16 cellular contexts compared by ENCODE assay signal in genomic region chr12:88448337-88448944, GRCh38.
DNase-seq lines count a peak whose midpoint lies in the region; ATAC-seq, FAIRE-seq and TF ChIP-seq lines count a peak whose summit lies in the region.
"Had no signal": no experiment of that assay in that cellular context is flagged by ENCODE, and none has a peak within 500 bp of the region (broad histone marks: within the 10 kb centered on the region; RNA-seq: fewer than 3 reads in every experiment).

No MANE protein-coding gene starts in this region.

- FAIRE-seq in H1 (lab: Jason Lieb, UNC): no peak
- FAIRE-seq: kidney had no signal

- POLR2A ChIA-PET in H1 (lab: Charles Lee; ENCODE audit: partially characterized antibody): interaction anchor here (1.5 kb wide), 1 partner anchor 8 kb away, joined by 3 read pairs; no protein-coding TSS in a partner anchor
- POLR2A ChIA-PET in PC-3 (lab: Charles Lee; ENCODE audit: unreplicated experiment): no interaction called here

- TF ChIP-seq CTCF in H1 (IDR thresholded peaks at IDR 0.05; ENCODE audit: control extremely low read depth in 1 of 3, insufficient read depth in 1 of 3, low read depth in 1 of 3, low read length in 3 of 3): no peak
- TF ChIP-seq CTCF in PC-3 (conservative IDR thresholded peaks at IDR 0.05; ENCODE audit: low read depth, low read length): no peak

- DNase-seq in COLO668 (lab: John Stamatoyannopoulos, UW; ENCODE audit: unreplicated experiment): peak; percentile 57
- DNase-seq in NCI-H1417 treated with DMSO at 0.1 percent for 48 hours (lab: John Stamatoyannopoulos, UW): peak; percentile 85
- peak; percentile 81 for DNase-seq in NCI-H2196 treated with DMSO at 0.1 percent for 48 hours (lab: John Stamatoyannopoulos, UW; ENCODE audit: unreplicated experiment)
- no peak for DNase-seq in H1 (ENCODE audit: low read depth in 1 of 2, low spot score in 2 of 2)
- no peak for DNase-seq in PC-3
- DNase-seq in effector memory CD4-positive, alpha-beta T cell: no peak
- DNase-seq in KG1 (lab: John Stamatoyannopoulos, UW): no peak
- DNase-seq: 8988T; C1 segment of cervical spinal cord; kidney; MV-4-11; Right ventricle myocardium superior; stimulated activated CD4-positive, alpha-beta T cell treated with anti-CD3 and anti-CD28 coated beads, Interleukin-4, amount 100 ng/mL, for 4 hours; T-helper 17 cell; tibial artery had no signal

- H3K14ac ChIP-seq in H1 (ENCODE audit: insufficient read length): no peak overlapping the region

- no peak for ATAC-seq in HG03097 (IDR thresholded peaks at IDR 0.05; ENCODE audit: low FRiP score, unreplicated experiment)
- no peak for ATAC-seq in PC-3
- ATAC-seq: T-helper 17 cell had no signal

- no peak overlapping the region for H2AK5ac ChIP-seq in H1 (ENCODE audit: low read depth, low read length)

- H3K9ac ChIP-seq in H1 (replicated peaks in 1 of 4; ENCODE audit: extremely low read depth in 1 of 4, low read depth in 3 of 4, low read length in 3 of 4) (no peak overlapping the region), PC-3 (ENCODE audit: low read length) (no peak overlapping the region)

- no peak overlapping the region for H2BK20ac ChIP-seq in H1 (ENCODE audit: low read length)

- H3K56ac ChIP-seq in H1 (replicated peaks; ENCODE audit: insufficient read length, low read depth, low read length): no peak overlapping the region

- H4K20me1 ChIP-seq in H1 (replicated peaks in 1 of 2; ENCODE audit: control insufficient read depth in 1 of 2, insufficient read depth in 2 of 2, low read length in 2 of 2) (no peaks in the 10 kb centered on the region), PC-3 (ENCODE audit: low read length) (no peaks in the 10 kb centered on the region)

- H4K5ac ChIP-seq in H1 (ENCODE audit: insufficient read length, low read depth, low read length): no peak overlapping the region

- H3K4me2 ChIP-seq in H1 (ENCODE audit: insufficient read depth in 1 of 2, low read depth in 2 of 2, low read length in 2 of 2): no peak overlapping the region; a peak in 1 of 4 replicates
- H3K4me2 ChIP-seq in PC-3 (ENCODE audit: low read length): no peak overlapping the region

- H3K9me3 ChIP-seq in H1 (ENCODE audit: insufficient read depth in 2 of 2, low read depth in 1 of 2, low read length in 1 of 2): no peaks in the 10 kb centered on the region
- no peaks in the 10 kb centered on the region for H3K9me3 ChIP-seq in PC-3 (ENCODE audit: low read length)
- H3K9me3 ChIP-seq in effector memory CD4-positive, alpha-beta T cell (ENCODE audit: control insufficient read depth, low read length): no peaks in the 10 kb centered on the region
- H3K9me3 ChIP-seq: tibial artery had no signal

- CTCF ChIA-PET in H1 (lab: Charles Lee; ENCODE audit: partially characterized antibody) (interaction anchor here (1.2 kb wide), 1 partner anchor 557 kb away, joined by 3 read pairs; no protein-coding TSS in a partner anchor), PC-3 (lab: Charles Lee) (no interaction called here)

- H3K79me2 ChIP-seq in H1 (ENCODE audit: control insufficient read depth in 1 of 2, insufficient read depth in 2 of 2, low read length in 2 of 2) (no peaks in the 10 kb centered on the region), PC-3 (ENCODE audit: low read length) (no peaks in the 10 kb centered on the region)

- no peak overlapping the region for H3K27ac ChIP-seq in H1 (ENCODE audit: low read depth, low read length)
- H3K27ac ChIP-seq in PC-3 (ENCODE audit: low read length): no peak overlapping the region
- no peak overlapping the region for H3K27ac ChIP-seq in effector memory CD4-positive, alpha-beta T cell (ENCODE audit: insufficient read depth, low read length, poor library complexity, severe bottlenecking)
- H3K27ac ChIP-seq: tibial artery had no signal

- no peak overlapping the region for H2BK15ac ChIP-seq in H1 (ENCODE audit: low read length)

- TF ChIP-seq RAD21 in H1 (IDR thresholded peaks at IDR 0.05 in 1 of 2, conservative IDR thresholded peaks at IDR 0.05 in 1 of 2; ENCODE audit: low read depth in 2 of 2, low read length in 2 of 2): no peak

- intact Hi-C loops in PC-3 (cut with micrococcal nuclease): no loop called here

- H3K18ac ChIP-seq in H1 (ENCODE audit: extremely low read depth, low read length): no peak overlapping the region

- no peaks in the 10 kb centered on the region; the same call in 1 of the 2 replicates for H3K23me2 ChIP-seq in H1 (ENCODE audit: low read depth, low read length)

- H2BK5ac ChIP-seq in H1 (ENCODE audit: low read depth, low read length): no peak overlapping the region

- no peaks in the 10 kb centered on the region for H3F3A ChIP-seq in PC-3 (ENCODE audit: low read length, unreplicated experiment)

- peaks cover 0 to 9% (median under 1%) of the 10 kb centered on the region in 4 experiments; a peak in 1 of 7 replicates for H3K4me1 ChIP-seq in H1 (replicated peaks in 1 of 4; ENCODE audit: control insufficient read depth in 3 of 4, insufficient read depth in 4 of 4, low read length in 3 of 4)
- H3K4me1 ChIP-seq in PC-3 (ENCODE audit: insufficient read depth, low read length): no peaks in the 10 kb centered on the region
- no peaks in the 10 kb centered on the region for H3K4me1 ChIP-seq in effector memory CD4-positive, alpha-beta T cell (ENCODE audit: control insufficient read depth, insufficient read depth, low read length, poor library complexity, severe bottlenecking)
- H3K4me1 ChIP-seq: tibial artery had no signal

- no TSS peak for BruUV-seq in PC-3 (replicated peaks; lab: Mats Ljungman, UMichigan)

- H3K4ac ChIP-seq in H1 (replicated peaks; ENCODE audit: insufficient read length, low read depth, low read length): no peak overlapping the region

- H4K8ac ChIP-seq in H1 (ENCODE audit: extremely low read depth, insufficient read depth, low read length): no peak overlapping the region

- no peaks in the 10 kb centered on the region for H3K27me3 ChIP-seq in H1 (replicated peaks in 1 of 4; ENCODE audit: control insufficient read depth in 3 of 4, extremely low read depth in 1 of 4, insufficient read depth in 3 of 4, low read length in 3 of 4)
- H3K27me3 ChIP-seq in PC-3 (ENCODE audit: low read length): no peaks in the 10 kb centered on the region
- H3K27me3 ChIP-seq in effector memory CD4-positive, alpha-beta T cell (replicated peaks; ENCODE audit: control insufficient read depth, insufficient read depth, low read length, poor library complexity, severe bottlenecking): no peaks in the 10 kb centered on the region
- H3K27me3 ChIP-seq: tibial artery had no signal

- no peaks in the 10 kb centered on the region for H3K9me2 ChIP-seq in PC-3 (replicated peaks; ENCODE audit: low read length)

- no peak overlapping the region for H3K4me3 ChIP-seq in H1 (ENCODE audit: extremely low read depth in 1 of 4, insufficient read depth in 2 of 4, low read depth in 3 of 4, low read length in 4 of 4)
- H3K4me3 ChIP-seq in PC-3 (ENCODE audit: low read length): no peak overlapping the region
- H3K4me3 ChIP-seq in effector memory CD4-positive, alpha-beta T cell (ENCODE audit: insufficient read depth, low read depth, low read length, poor library complexity, severe bottlenecking): no peak overlapping the region
- H3K4me3 ChIP-seq: tibial artery had no signal

- H3K36me3 ChIP-seq in H1 (ENCODE audit: control insufficient read depth in 2 of 4, insufficient read depth in 4 of 4, low read length in 3 of 4): no peaks in the 10 kb centered on the region
- H3K36me3 ChIP-seq in PC-3 (ENCODE audit: low read depth, low read length): no peaks in the 10 kb centered on the region
- no peaks in the 10 kb centered on the region for H3K36me3 ChIP-seq in effector memory CD4-positive, alpha-beta T cell (ENCODE audit: control insufficient read depth, insufficient read depth, low read length)
- H3K36me3 ChIP-seq: tibial artery had no signal

- H2BK12ac ChIP-seq in H1 (ENCODE audit: low read depth, low read length): no peak overlapping the region

- H2AFZ ChIP-seq in H1 (ENCODE audit: low read length) (peak overlapping the region; percentile 89), PC-3 (ENCODE audit: low read length) (no peak overlapping the region)

- no peak overlapping the region for H4K91ac ChIP-seq in H1 (replicated peaks; ENCODE audit: insufficient read length, low read length)

- no peak for TF ChIP-seq POLR2A in H1 (IDR thresholded peaks at IDR 0.05; ENCODE audit: control extremely low read depth in 1 of 2, low read depth in 2 of 2, low read length in 2 of 2)

- no peaks in the 10 kb centered on the region for H3K79me1 ChIP-seq in H1 (ENCODE audit: low read depth, low read length)

- WGBS in H1 (ENCODE audit: extremely low coverage in 1 of 2, insufficient coverage in 1 of 2, insufficient read length in 1 of 2, insufficient replicate concordance in 2 of 2, low coverage in 1 of 2, low lambda C conversion rate in 2 of 2, missing lambda C conversion rate in 1 of 2), 2 experiments: 83% methylated on average over 5 of the region's 5 CpGs; no CpG with 5 or more reads in 1 of the 2 experiments

- no peak overlapping the region for H3K23ac ChIP-seq in H1 (ENCODE audit: insufficient read length)

- no peak overlapping the region for H2BK120ac ChIP-seq in H1 (replicated peaks; ENCODE audit: low read depth, low read length)

- no peak for TF ChIP-seq EP300 in H1 (IDR thresholded peaks at IDR 0.05; ENCODE audit: borderline replicate concordance in 1 of 2, low read depth in 2 of 2, low read length in 2 of 2)

TF ChIP-seq in H1, 55 proteins besides CTCF, POLR2A, EP300 and RAD21:
- TF ChIP-seq ZNF274 (IDR thresholded peaks at IDR 0.05; ENCODE audit: borderline replicate concordance, extremely low read depth, low read length) (no peak), YY1 (IDR thresholded peaks at IDR 0.05; ENCODE audit: low read depth, low read length) (peak; percentile 83)
TF ChIP-seq in H1: peak in this region for 1.

Comparison
In these comparisons a context has a peak if more than half of its experiments do, and no peak if none do; other contexts are left out.
1. DNase-seq: peak in COLO668 (single experiment), NCI-H1417 treated with DMSO at 0.1 percent for 48 hours (single experiment) and NCI-H2196 treated with DMSO at 0.1 percent for 48 hours (single experiment); none in H1 (0 of 2), PC-3 (single experiment), effector memory CD4-positive, alpha-beta T cell (0 of 3) and KG1 (single experiment).